Comparison of ENCODE assay signal across 32 cellular contexts in genomic region chr15:101220060-101220459, GRCh38. TPM values are rescaled to one million over a fixed set of nuclear protein-coding genes. Genes with fewer than 3 reads are reported as not detected.
DNase-seq lines count a peak whose midpoint lies in the region; ATAC-seq and TF ChIP-seq lines count a peak whose summit lies in the region.
"Had no signal": no experiment of that assay in that cellular context is flagged by ENCODE, and none has a peak within 500 bp of the region (broad histone marks: within the 10 kb centered on the region; RNA-seq: fewer than 3 reads in every experiment).

No MANE protein-coding gene starts in this region.

- no peaks in the 10 kb centered on the region for H3K4me1 ChIP-seq in Caco-2
- H3K4me1 ChIP-seq in body of pancreas = peaks cover 12% of the 10 kb centered on the region
- H3K4me1 ChIP-seq in thyroid gland = peaks cover 22 to 30% of the 10 kb centered on the region in 2 donors
- H3K4me1 ChIP-seq: HAP-1 had no signal

- H3K36me3 ChIP-seq in Caco-2 (ENCODE audit: control insufficient read depth, insufficient read depth, low read length) = no peaks in the 10 kb centered on the region
- H3K36me3 ChIP-seq in body of pancreas (replicated peaks in 1 of 2; ENCODE audit: insufficient read depth in 1 of 2, low read depth in 2 of 2) = no peaks in the 10 kb centered on the region
- H3K36me3 ChIP-seq in thyroid gland = no peaks in the 10 kb centered on the region
- H3K36me3 ChIP-seq: cardiac muscle cell, right atrium auricular region had no signal

- no peak overlapping the region for H3K27ac ChIP-seq in body of pancreas
- no peak overlapping the region for H3K27ac ChIP-seq in thyroid gland
- H3K27ac ChIP-seq: cardiac muscle cell, coronary artery, PC-9, right atrium auricular region, tibial artery had no signal

- POLR2A ChIA-PET in Caco-2 (lab: Charles Lee) = no interaction called here

- TF ChIP-seq CTCF in Caco-2 (IDR thresholded peaks at IDR 0.05; ENCODE audit: insufficient read depth in 1 of 2, low read depth in 1 of 2, low read length in 1 of 2, severe bottlenecking in 1 of 2, unreplicated experiment in 1 of 2) = no peak
- TF ChIP-seq CTCF in nephron progenitor cell (IDR thresholded peaks at IDR 0.05) = no peak
- no peak for TF ChIP-seq CTCF in body of pancreas (IDR thresholded peaks at IDR 0.05)
- TF ChIP-seq CTCF in thyroid gland (IDR thresholded peaks at IDR 0.05) = no peak

- H3K4me3 Mint-ChIP-seq in activated T-cell treated with anti-CD3 and anti-CD28 coated beads, Interleukin-2, amount 50 U/mL, for 72 hours = no peak overlapping the region
- no peak overlapping the region for H3K4me3 Mint-ChIP-seq in activated T-cell treated with anti-CD3 and anti-CD28 coated beads, Interleukin-2, amount 50 U/mL, for 4 hours
- H3K4me3 Mint-ChIP-seq in Caco-2 (ENCODE audit: unreplicated experiment) = no peak overlapping the region
- no peak overlapping the region for H3K4me3 Mint-ChIP-seq in activated naive CD8-positive, alpha-beta T cell treated with anti-CD3 and anti-CD28 coated beads for 36 hours
- no peak overlapping the region for H3K4me3 Mint-ChIP-seq in nephron progenitor cell
- H3K4me3 Mint-ChIP-seq: activated T-helper 1 cell treated with anti-CD3 and anti-CD28 coated beads, Interleukin-12 subunit alpha, Interleukin-12 subunit beta, Interleukin-2, Interleukin-4 antibody, amounts not matched to agents 30 ng/mL and 10 ng/mL and 1 ng/mL, durations not matched to agents 14 hours and 24 hours and 36 hours had no signal

- intact Hi-C loops in Caco-2 (cut with micrococcal nuclease; ENCODE audit: unreplicated experiment) = no loop called here
- intact Hi-C loops in body of pancreas (cut with DNase I) = no loop called here
- intact Hi-C loops in thyroid gland (cut with DNase I) = no loop called here

- no peak for ATAC-seq in activated T-cell treated with anti-CD3 and anti-CD28 coated beads, Interleukin-2, amount 50 U/mL, for 72 hours (replicated peaks in 1 of 2)
- no peak for ATAC-seq in activated T-cell treated with anti-CD3 and anti-CD28 coated beads, Interleukin-2, amount 50 U/mL, for 4 hours
- ATAC-seq in HG03196 (IDR thresholded peaks at IDR 0.05; ENCODE audit: unreplicated experiment) = no peak
- ATAC-seq in body of pancreas = no peak
- ATAC-seq: Right ventricle myocardium inferior had no signal

- H3K4me3 ChIP-seq in Caco-2 (ENCODE audit: low read depth, low read length) = no peak overlapping the region
- no peak overlapping the region for H3K4me3 ChIP-seq in body of pancreas
- H3K4me3 ChIP-seq in thyroid gland (replicated peaks in 1 of 3) = no peak overlapping the region
- H3K4me3 ChIP-seq: cardiac muscle cell, coronary artery, HAP-1, PC-9, right atrium auricular region, spleen, tibial artery had no signal

- peak overlapping the region; percentile 21 for H3K27ac Mint-ChIP-seq in activated T-cell treated with anti-CD3 and anti-CD28 coated beads, Interleukin-2, amount 50 U/mL, for 72 hours
- H3K27ac Mint-ChIP-seq in Caco-2 (ENCODE audit: unreplicated experiment) = peak overlapping the region; percentile 0
- H3K27ac Mint-ChIP-seq in activated naive CD8-positive, alpha-beta T cell treated with anti-CD3 and anti-CD28 coated beads for 36 hours = peak overlapping the region; percentile 5
- peak overlapping the region; percentile 9 for H3K27ac Mint-ChIP-seq in nephron progenitor cell
- H3K27ac Mint-ChIP-seq: activated T-helper 1 cell treated with anti-CD3 and anti-CD28 coated beads, Interleukin-12 subunit alpha, Interleukin-12 subunit beta, Interleukin-2, Interleukin-4 antibody, amounts not matched to agents 30 ng/mL and 10 ng/mL and 1 ng/mL, durations not matched to agents 14 hours and 24 hours and 36 hours had no signal

- no TSS peak for BruUV-seq in Caco-2 (replicated peaks; lab: Mats Ljungman, UMichigan)

- H3K27me3 Mint-ChIP-seq in activated T-cell treated with anti-CD3 and anti-CD28 coated beads, Interleukin-2, amount 50 U/mL, for 72 hours (ENCODE audit: low read depth) = no peaks in the 10 kb centered on the region
- H3K27me3 Mint-ChIP-seq in activated T-cell treated with anti-CD3 and anti-CD28 coated beads, Interleukin-2, amount 50 U/mL, for 4 hours (ENCODE audit: low read depth) = no peaks in the 10 kb centered on the region
- H3K27me3 Mint-ChIP-seq in Caco-2 (ENCODE audit: insufficient read depth, unreplicated experiment) (no peaks in the 10 kb centered on the region), nephron progenitor cell (ENCODE audit: low read depth, poor library complexity) (no peaks in the 10 kb centered on the region)
- no peaks in the 10 kb centered on the region for H3K27me3 Mint-ChIP-seq in activated naive CD8-positive, alpha-beta T cell treated with anti-CD3 and anti-CD28 coated beads for 36 hours

- CTCF ChIA-PET in Caco-2 (lab: Charles Lee) = no interaction called here

- H3K9me3 ChIP-seq in Caco-2 (no peaks in the 10 kb centered on the region), body of pancreas (no peaks in the 10 kb centered on the region), thyroid gland (no peaks in the 10 kb centered on the region)
- H3K9me3 ChIP-seq: HAP-1, right atrium auricular region, SK-N-SH, spleen, tibial artery had no signal

- H3K9me3 Mint-ChIP-seq in activated T-cell treated with anti-CD3 and anti-CD28 coated beads, Interleukin-2, amount 50 U/mL, for 72 hours = no peaks in the 10 kb centered on the region
- no peaks in the 10 kb centered on the region for H3K9me3 Mint-ChIP-seq in activated T-cell treated with anti-CD3 and anti-CD28 coated beads, Interleukin-2, amount 50 U/mL, for 4 hours
- H3K9me3 Mint-ChIP-seq in Caco-2 (ENCODE audit: unreplicated experiment) (no peaks in the 10 kb centered on the region), nephron progenitor cell (no peaks in the 10 kb centered on the region)
- no peaks in the 10 kb centered on the region for H3K9me3 Mint-ChIP-seq in activated naive CD8-positive, alpha-beta T cell treated with anti-CD3 and anti-CD28 coated beads for 36 hours
- H3K9me3 Mint-ChIP-seq: activated T-helper 1 cell treated with anti-CD3 and anti-CD28 coated beads, Interleukin-12 subunit alpha, Interleukin-12 subunit beta, Interleukin-2, Interleukin-4 antibody, amounts not matched to agents 30 ng/mL and 10 ng/mL and 1 ng/mL, durations not matched to agents 14 hours and 24 hours and 36 hours had no signal

- no peak for TF ChIP-seq POLR2A in body of pancreas (IDR thresholded peaks at IDR 0.05)
- no peak for TF ChIP-seq POLR2A in thyroid gland (IDR thresholded peaks at IDR 0.05)

- H3K36me3 Mint-ChIP-seq in activated T-cell treated with anti-CD3 and anti-CD28 coated beads, Interleukin-2, amount 50 U/mL, for 72 hours (ENCODE audit: insufficient read depth in 2 of 2) = peaks cover 0 to 8% of the 10 kb centered on the region in 2 donors
- H3K36me3 Mint-ChIP-seq in activated T-cell treated with anti-CD3 and anti-CD28 coated beads, Interleukin-2, amount 50 U/mL, for 4 hours (ENCODE audit: insufficient read depth) = peaks cover 51% of the 10 kb centered on the region
- H3K36me3 Mint-ChIP-seq in Caco-2 (ENCODE audit: insufficient read depth, unreplicated experiment) = no peaks in the 10 kb centered on the region
- H3K36me3 Mint-ChIP-seq in activated naive CD8-positive, alpha-beta T cell treated with anti-CD3 and anti-CD28 coated beads for 36 hours = peaks cover 30% of the 10 kb centered on the region
- H3K36me3 Mint-ChIP-seq in nephron progenitor cell (ENCODE audit: low read depth) = peaks cover 46% of the 10 kb centered on the region

- peaks cover 46% of the 10 kb centered on the region for H3K4me1 Mint-ChIP-seq in activated T-cell treated with anti-CD3 and anti-CD28 coated beads, Interleukin-2, amount 50 U/mL, for 72 hours (ENCODE audit: low read depth)
- H3K4me1 Mint-ChIP-seq in activated T-cell treated with anti-CD3 and anti-CD28 coated beads, Interleukin-2, amount 50 U/mL, for 4 hours (ENCODE audit: low read depth) = peaks cover 60% of the 10 kb centered on the region
- peaks cover 16% of the 10 kb centered on the region for H3K4me1 Mint-ChIP-seq in Caco-2 (ENCODE audit: low read depth, unreplicated experiment)
- H3K4me1 Mint-ChIP-seq in activated naive CD8-positive, alpha-beta T cell treated with anti-CD3 and anti-CD28 coated beads for 36 hours = peaks cover 57% of the 10 kb centered on the region
- H3K4me1 Mint-ChIP-seq in nephron progenitor cell = peaks cover 41% of the 10 kb centered on the region

- no peaks in the 10 kb centered on the region for H3K27me3 ChIP-seq in Caco-2 (replicated peaks; ENCODE audit: control insufficient read depth, insufficient read depth, low read length)
- H3K27me3 ChIP-seq in body of pancreas = no peaks in the 10 kb centered on the region
- H3K27me3 ChIP-seq in thyroid gland = no peaks in the 10 kb centered on the region
- H3K27me3 ChIP-seq: cardiac muscle cell, right atrium auricular region, spleen, tibial artery had no signal

- no peak for DNase-seq in activated T-cell treated with anti-CD3 and anti-CD28 coated beads, Interleukin-2, amount 50 U/mL, for 72 hours
- DNase-seq in activated T-cell treated with anti-CD3 and anti-CD28 coated beads, Interleukin-2, amount 50 U/mL, for 4 hours = no peak
- DNase-seq in Caco-2 (no peak), nephron progenitor cell (no peak), body of pancreas (no peak), thyroid gland (no peak)
- no peak for DNase-seq in activated naive CD8-positive, alpha-beta T cell treated with anti-CD3 and anti-CD28 coated beads for 36 hours
- DNase-seq: activated naive CD4-positive, alpha-beta T cell treated with anti-CD3 and anti-CD28 coated beads, Interleukin-2, amount 50 U/mL, for 16 hours; AML-193; aorta; DMS153; effector memory CD4-positive, alpha-beta T cell; glutamatergic neuron; MV-4-11; NCI-H1436; NCI-H2081 treated with DMSO at 0.1 percent for 48 hours; NCI-H226; NCI-H526 treated with DMSO at 0.1 percent for 48 hours; PC-9; posterior cingulate gyrus; SK-N-SH; spleen; stimulated activated CD4-positive, alpha-beta T cell treated with anti-CD3 and anti-CD28 coated beads, Interleukin-2, amount 100 ng/mL, for 24 hours; T-helper 2 cell; tibial artery had no signal

- 83 to 86% methylated on average over 2 of the region's 2 CpGs for WGBS in body of pancreas, 2 donors
- WGBS in thyroid gland, 2 donors = 84 to 92% methylated on average over 2 of the region's 2 CpGs

RNA-seq across cellular contexts. Expression of gene CHSY1, which starts 31.8 kb away (rescaled TPM):
- total RNA-seq in activated T-cell treated with anti-CD3 and anti-CD28 coated beads, Interleukin-2, amount 50 U/mL, for 72 hours = 10 to 100 TPM; 26.4 to 31.1 TPM
- total RNA-seq in activated T-cell treated with anti-CD3 and anti-CD28 coated beads, Interleukin-2, amount 50 U/mL, for 4 hours = 10 to 100 TPM; 79.7 to 94.4 (median 88.0) TPM
- 17.5 and 18.7 TPM in 2 replicates for total RNA-seq in Caco-2 (2022)
- 10 to 100 TPM; 35.5 to 37.0 TPM for total RNA-seq in activated naive CD8-positive, alpha-beta T cell treated with anti-CD3 and anti-CD28 coated beads for 36 hours
- total RNA-seq in body of pancreas = 10 to 100 TPM in 1 of 2 donors, 1 to 10 TPM in 1; 7.8 to 12.2 TPM
- total RNA-seq in thyroid gland = 10 to 100 TPM; 13.8 to 26.6 (median 18.5) TPM

RNA-seq across cellular contexts. Expression of gene SELENOS, which starts 57.2 kb away (rescaled TPM):
- 10 to 100 TPM; 42.9 to 44.8 TPM for total RNA-seq in activated T-cell treated with anti-CD3 and anti-CD28 coated beads, Interleukin-2, amount 50 U/mL, for 72 hours
- 10 to 100 TPM; 51.8 to 68.1 (median 55.2) TPM for total RNA-seq in activated T-cell treated with anti-CD3 and anti-CD28 coated beads, Interleukin-2, amount 50 U/mL, for 4 hours
- 69.7 and 71.3 TPM in 2 replicates for total RNA-seq in Caco-2 (2022)
- 10 to 100 TPM; 27.3 to 29.4 TPM for total RNA-seq in activated naive CD8-positive, alpha-beta T cell treated with anti-CD3 and anti-CD28 coated beads for 36 hours
- total RNA-seq in body of pancreas = 10 to 100 TPM; 37.2 to 45.1 TPM
- 10 to 100 TPM; 50.4 to 77.3 (median 65.6) TPM for total RNA-seq in thyroid gland
